22 cellular contexts compared by ENCODE assay signal in the genomic region with DNA sequence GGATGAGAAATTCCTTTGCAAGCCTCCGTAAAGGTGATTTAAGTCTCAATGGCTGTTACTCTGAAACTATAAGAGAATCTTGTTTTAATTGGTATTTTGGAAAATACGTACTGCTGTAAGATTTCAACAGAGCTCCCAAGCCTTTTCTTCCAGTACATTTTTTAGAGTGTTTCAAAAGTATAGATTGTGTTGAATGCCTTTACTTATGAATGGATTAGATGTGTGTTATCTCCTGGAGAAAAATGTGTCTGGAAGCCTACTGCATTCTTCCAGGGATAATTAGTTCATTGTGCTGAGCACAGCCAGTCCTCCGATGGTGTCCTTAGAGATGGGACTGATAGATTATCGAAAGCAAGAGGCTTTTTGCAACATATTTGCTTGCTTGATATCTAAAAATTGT.
"Had no signal": no experiment of that assay in that cellular context is flagged by ENCODE, and none has a peak within 500 bp of the region (broad histone marks: within the 10 kb centered on the region; RNA-seq: fewer than 3 reads in every experiment).

No MANE protein-coding gene starts in this region.

- H3K27ac Mint-ChIP-seq: activated CD4-positive, alpha-beta memory T cell treated with anti-CD3 and anti-CD28 coated beads for 36 hours; activated CD4-positive, alpha-beta T cell treated with anti-CD3 and anti-CD28 coated beads for 36 hours; activated naive CD8-positive, alpha-beta T cell treated with anti-CD3 and anti-CD28 coated beads for 36 hours; activated T-helper 1 cell treated with anti-CD3 and anti-CD28 coated beads, Interleukin-12 subunit alpha, Interleukin-12 subunit beta, Interleukin-2, Interleukin-4 antibody, amounts not matched to agents 30 ng/mL and 10 ng/mL and 1 ng/mL, durations not matched to agents 14 hours and 24 hours and 36 hours; T-helper 2 cell treated with Interferon-gamma antibody and Interleukin-4, amounts not matched to agents 5 μg/mL and 100 μg/mL, for 36 hours; WTC11 had no signal

- H3K9me3 ChIP-seq: esophagus squamous epithelium, lower lobe of right lung, neutrophil, pancreas, sigmoid colon, spleen, tibial nerve, vagina had no signal

- H3K4me1 Mint-ChIP-seq: activated CD4-positive, alpha-beta T cell treated with anti-CD3 and anti-CD28 coated beads for 36 hours; activated naive CD8-positive, alpha-beta T cell treated with anti-CD3 and anti-CD28 coated beads for 36 hours had no signal

- H3K36me3 Mint-ChIP-seq: activated CD4-positive, alpha-beta memory T cell treated with anti-CD3 and anti-CD28 coated beads for 36 hours; activated naive CD8-positive, alpha-beta T cell treated with anti-CD3 and anti-CD28 coated beads for 36 hours; WTC11 had no signal

- H3K27ac ChIP-seq: lower lobe of right lung, neutrophil, pancreas, sigmoid colon, vagina had no signal

- H3K4me3 ChIP-seq: esophagus squamous epithelium, lower lobe of right lung, pancreas, sigmoid colon, spleen, tibial nerve, vagina had no signal

- DNase-seq: activated CD4-positive, alpha-beta memory T cell treated with anti-CD3 and anti-CD28 coated beads for 36 hours; activated CD4-positive, alpha-beta T cell treated with anti-CD3 and anti-CD28 coated beads for 36 hours; activated naive CD8-positive, alpha-beta T cell treated with anti-CD3 and anti-CD28 coated beads for 36 hours; activated T-cell treated with anti-CD3 and anti-CD28 coated beads for 4 hours; amniotic stem cell; cortex of kidney; effector memory CD4-positive, alpha-beta T cell; esophagus squamous epithelium; hippocampal formation; left cardiac atrium; lower lobe of right lung; pancreas; sigmoid colon; spleen; stimulated activated CD8-positive, alpha-beta memory T cell treated with anti-CD3 and anti-CD28 coated beads, Interleukin-4, amount 100 ng/mL, for 48 hours; stimulated activated naive CD4-positive, alpha-beta T cell treated with Interleukin-2 at 50 U/mL for 16 hours had no signal

- H3K4me3 Mint-ChIP-seq: activated CD4-positive, alpha-beta memory T cell treated with anti-CD3 and anti-CD28 coated beads for 36 hours; activated CD4-positive, alpha-beta T cell treated with anti-CD3 and anti-CD28 coated beads for 36 hours; activated naive CD8-positive, alpha-beta T cell treated with anti-CD3 and anti-CD28 coated beads for 36 hours; activated T-helper 1 cell treated with anti-CD3 and anti-CD28 coated beads, Interleukin-12 subunit alpha, Interleukin-12 subunit beta, Interleukin-2, Interleukin-4 antibody, amounts not matched to agents 30 ng/mL and 10 ng/mL and 1 ng/mL, durations not matched to agents 14 hours and 24 hours and 36 hours; T-helper 2 cell treated with Interferon-gamma antibody and Interleukin-4, amounts not matched to agents 5 μg/mL and 100 μg/mL, for 36 hours; WTC11 had no signal

- H3K36me3 ChIP-seq: esophagus squamous epithelium, lower lobe of right lung, neutrophil, pancreas, sigmoid colon, tibial nerve, vagina had no signal

- H3K27me3 ChIP-seq: esophagus squamous epithelium, pancreas, sigmoid colon, spleen, tibial nerve, vagina had no signal

- ATAC-seq: activated CD4-positive, alpha-beta T cell treated with anti-CD3 and anti-CD28 coated beads for 36 hours; left cardiac atrium; lower lobe of right lung; pancreas; WTC11 had no signal

- H3K9me3 Mint-ChIP-seq: activated CD4-positive, alpha-beta memory T cell treated with anti-CD3 and anti-CD28 coated beads for 36 hours; activated naive CD8-positive, alpha-beta T cell treated with anti-CD3 and anti-CD28 coated beads for 36 hours; activated T-helper 1 cell treated with anti-CD3 and anti-CD28 coated beads, Interleukin-12 subunit alpha, Interleukin-12 subunit beta, Interleukin-2, Interleukin-4 antibody, amounts not matched to agents 30 ng/mL and 10 ng/mL and 1 ng/mL, durations not matched to agents 14 hours and 24 hours and 36 hours; T-helper 2 cell treated with Interferon-gamma antibody and Interleukin-4, amounts not matched to agents 5 μg/mL and 100 μg/mL, for 36 hours; WTC11 had no signal

- H3K27me3 Mint-ChIP-seq: activated CD4-positive, alpha-beta memory T cell treated with anti-CD3 and anti-CD28 coated beads for 36 hours; activated CD4-positive, alpha-beta T cell treated with anti-CD3 and anti-CD28 coated beads for 36 hours; activated naive CD8-positive, alpha-beta T cell treated with anti-CD3 and anti-CD28 coated beads for 36 hours had no signal
